In the genomic region with DNA sequence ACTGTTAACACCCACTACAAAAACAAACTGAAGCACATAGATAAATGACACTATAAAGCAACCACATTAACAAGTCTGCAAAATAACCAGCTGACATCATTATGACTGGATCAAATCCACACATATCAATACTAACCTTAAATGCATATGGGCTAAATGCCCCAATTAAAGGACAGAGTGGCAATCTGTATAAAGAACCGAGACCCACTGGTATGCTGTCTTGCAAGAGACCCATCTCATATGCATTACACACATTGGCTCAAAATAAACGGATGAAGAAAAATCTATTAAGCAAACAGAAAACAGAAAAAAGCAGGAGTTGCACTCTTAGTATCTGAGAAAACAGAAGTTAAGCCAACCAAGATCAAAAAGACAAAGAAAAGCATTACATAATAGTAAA, we compare ENCODE assay signal across 24 cellular contexts.
"Had no signal": no experiment of that assay in that cellular context is flagged by ENCODE, and none has a peak within 500 bp of the region (broad histone marks: within the 10 kb centered on the region; RNA-seq: fewer than 3 reads in every experiment).

No MANE protein-coding gene starts in this region.

- H3K36me3 ChIP-seq: stomach, suprapubic skin, thoracic aorta, thyroid gland, tibial artery, tibial nerve, transverse colon, upper lobe of left lung, upper lobe of right lung, uterus, vagina had no signal

- DNase-seq: stimulated activated CD4-positive, alpha-beta T cell treated with anti-CD3 and anti-CD28 coated beads, Interleukin-2, amount 100 ng/mL, for 48 hours; stimulated activated CD4-positive, alpha-beta T cell treated with anti-CD3 and anti-CD28 coated beads, Interleukin-4, amount 100 ng/mL, for 1 hour; stimulated activated CD4-positive, alpha-beta T cell treated with anti-CD3 and anti-CD28 coated beads, Interleukin-4, amount 100 ng/mL, for 24 hours; stimulated activated CD4-positive, alpha-beta T cell treated with anti-CD3 and anti-CD28 coated beads, Interleukin-4, amount 100 ng/mL, for 4 hours; stimulated activated CD8-positive, alpha-beta memory T cell treated with anti-CD3 and anti-CD28 coated beads, Interleukin-4, amount 100 ng/mL, for 48 hours; stimulated activated naive B cell treated with anti-CD40 and anti-IgM and Interleukin-4, amounts not matched to agents 10 μg/mL and 1 μg/mL and 100 μg/mL, for 72 hours; stimulated activated naive CD4-positive, alpha-beta T cell; stimulated activated naive CD4-positive, alpha-beta T cell treated with Interleukin-2 at 50 U/mL for 16 hours; stimulated activated naive CD8-positive, alpha-beta T cell treated with anti-CD3 and anti-CD28 coated beads, Interleukin-15, amount 100 ng/mL, for 72 hours; stimulated activated naive CD8-positive, alpha-beta T cell treated with anti-CD3 and anti-CD28 coated beads, Interleukin-15, Interleukin-2, amounts not matched to agents 100 U/mL and 50 U/mL, for 24 hours; stomach; substantia nigra; testis; thyroid gland; tibial artery; transverse colon; trophoblast cell; upper lobe of left lung; upper lobe of right lung; uterus had no signal

- H3K27ac ChIP-seq: stomach, suprapubic skin, testis, thoracic aorta, thyroid gland, tibial artery, tibial nerve, transverse colon, upper lobe of left lung, upper lobe of right lung, uterus, vagina had no signal

- H3K4me1 ChIP-seq: stomach, suprapubic skin, testis, thyroid gland, tibial artery, tibial nerve, transverse colon, upper lobe of left lung, upper lobe of right lung, uterus, vagina had no signal

- H3K9me3 ChIP-seq: testis, thoracic aorta, thyroid gland, transverse colon, upper lobe of right lung, uterus, vagina had no signal

- H3K4me3 ChIP-seq: stomach, suprapubic skin, testis, thoracic aorta, thyroid gland, tibial artery, tibial nerve, transverse colon, upper lobe of left lung, upper lobe of right lung, uterus, vagina had no signal
